8 cellular contexts compared by ENCODE assay signal in the genomic region with DNA sequence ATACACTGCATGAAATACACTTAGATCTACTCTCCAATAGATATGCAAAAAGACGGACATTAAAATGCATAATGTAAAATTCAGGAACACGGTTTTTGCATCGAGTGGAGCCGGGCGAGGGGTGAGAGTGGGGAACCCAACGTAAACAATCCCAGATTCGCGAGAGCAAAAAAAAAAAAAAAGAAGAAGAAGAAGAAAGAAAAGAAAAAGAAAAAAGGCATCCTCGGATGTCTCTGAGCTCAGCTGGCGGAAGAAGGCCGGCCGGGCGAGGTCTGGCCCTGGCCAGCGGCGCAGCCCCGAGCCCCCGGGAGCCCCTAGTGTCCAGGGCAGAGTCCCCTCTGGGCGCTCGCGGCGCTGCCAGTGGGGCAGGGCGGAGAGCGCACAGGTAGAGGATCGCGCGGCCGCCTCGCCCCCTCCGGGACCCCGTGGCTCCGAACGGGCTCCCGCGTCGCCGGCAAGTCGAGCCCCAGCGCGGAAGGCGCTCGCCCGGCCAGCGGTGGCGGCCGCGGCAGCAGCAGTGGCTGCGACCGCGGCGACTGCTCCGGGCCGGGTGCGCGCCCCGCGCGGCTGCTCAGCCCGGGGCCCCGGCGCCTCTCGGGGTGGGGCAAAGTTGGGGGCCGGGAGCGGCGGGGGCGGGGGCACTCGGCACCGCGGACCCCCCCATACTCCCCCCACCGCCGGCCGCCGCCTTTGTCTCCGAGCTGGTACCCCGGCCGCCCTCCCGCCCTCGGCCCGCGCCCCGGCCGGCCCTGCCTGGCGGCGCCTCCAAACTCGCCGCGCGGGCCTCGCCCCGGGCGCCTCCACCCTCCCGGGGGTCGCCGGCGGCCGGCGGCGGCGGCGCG. TPM values are rescaled to one million over a fixed set of nuclear protein-coding genes. Genes with fewer than 3 reads are reported as not detected.
A peak's percentile ranks its signal among the peaks of the same experiment; 100 is the strongest.
DNase-seq lines count a peak whose midpoint lies in the region; ATAC-seq and TF ChIP-seq lines count a peak whose summit lies in the region.

No MANE protein-coding gene starts in this region.

- no peaks in the 10 kb centered on the region for H3K36me3 ChIP-seq in CD4-positive, alpha-beta memory T cell (ENCODE audit: insufficient read depth, low read length)
- H3K36me3 ChIP-seq in left ventricle myocardium inferior = no peaks in the 10 kb centered on the region
- H3K36me3 ChIP-seq in sigmoid colon = no peaks in the 10 kb centered on the region

- TF ChIP-seq POLR2A in sigmoid colon (IDR thresholded peaks at IDR 0.05) = no peak

- CTCF ChIA-PET in CD4-positive, alpha-beta memory T cell (lab: Charles Lee; ENCODE audit: partially characterized antibody) = no interaction called here
- CTCF ChIA-PET in activated CD8-positive, alpha-beta T cell treated with anti-CD3 and anti-CD28 coated beads for 36 hours (lab: Charles Lee) = no interaction called here

- no peaks in the 10 kb centered on the region for H3K4me1 ChIP-seq in CD4-positive, alpha-beta memory T cell (ENCODE audit: insufficient read depth, low read length)
- peaks cover 68% of the 10 kb centered on the region for H3K4me1 ChIP-seq in left ventricle myocardium inferior
- H3K4me1 ChIP-seq in sigmoid colon = peaks cover 0 to 69% (median 56%) of the 10 kb centered on the region in 4 donors

- POLR2A ChIA-PET in CD4-positive, alpha-beta memory T cell (lab: Charles Lee; ENCODE audit: partially characterized antibody) = no interaction called here
- POLR2A ChIA-PET in activated CD8-positive, alpha-beta T cell treated with anti-CD3 and anti-CD28 coated beads for 36 hours (lab: Charles Lee) = interaction anchor here (0.6 kb wide), 1 partner anchor 1200 kb away, joined by 3 read pairs; no protein-coding TSS in a partner anchor

- no peak overlapping the region for H3K4me3 ChIP-seq in CD4-positive, alpha-beta memory T cell (ENCODE audit: low read length in 2 of 2)
- H3K4me3 ChIP-seq in left ventricle myocardium inferior (peak overlapping the region; percentile 89), sigmoid colon (peak overlapping the region; percentile 64 to 96 (median 87))

- no peak for DNase-seq in CD4-positive, alpha-beta memory T cell
- DNase-seq in GM19238 (ENCODE audit: insufficient read length, low spot score) (peak; percentile 51), left ventricle myocardium inferior (peak; percentile 48), sigmoid colon (no peak), SIG-M5 (lab: John Stamatoyannopoulos, UW) (no peak)
- no peak for DNase-seq in activated CD8-positive, alpha-beta T cell treated with anti-CD3 and anti-CD28 coated beads for 36 hours
- no peak for DNase-seq in activated CD8-positive, alpha-beta memory T cell treated with anti-CD3 and anti-CD28 coated beads, Interleukin-2, amount 50 U/mL, for 48 hours

- H3K4me3 Mint-ChIP-seq in CD4-positive, alpha-beta memory T cell = peak overlapping the region; percentile 82 to 97 (median 95)
- peak overlapping the region; percentile 75 for H3K4me3 Mint-ChIP-seq in activated CD8-positive, alpha-beta T cell treated with anti-CD3 and anti-CD28 coated beads for 36 hours

- peaks cover 2 to 4% of the 10 kb centered on the region in 2 donors for H3K36me3 Mint-ChIP-seq in CD4-positive, alpha-beta memory T cell
- H3K36me3 Mint-ChIP-seq in activated CD8-positive, alpha-beta T cell treated with anti-CD3 and anti-CD28 coated beads for 36 hours (ENCODE audit: low read depth) = no peaks in the 10 kb centered on the region

- peak; percentile 37 for ATAC-seq in HG03196 (IDR thresholded peaks at IDR 0.05; ENCODE audit: unreplicated experiment)
- peak; percentile 39 for ATAC-seq in activated CD8-positive, alpha-beta T cell treated with anti-CD3 and anti-CD28 coated beads for 36 hours

- H3K9me3 ChIP-seq in CD4-positive, alpha-beta memory T cell (ENCODE audit: control insufficient read depth in 1 of 2, low read length in 2 of 2) = no peaks in the 10 kb centered on the region
- H3K9me3 ChIP-seq in left ventricle myocardium inferior (replicated peaks) = no peaks in the 10 kb centered on the region
- no peaks in the 10 kb centered on the region for H3K9me3 ChIP-seq in sigmoid colon

- no peak for TF ChIP-seq EP300 in sigmoid colon (IDR thresholded peaks at IDR 0.05)

- H3K27me3 Mint-ChIP-seq in CD4-positive, alpha-beta memory T cell = peaks cover 44 to 54% of the 10 kb centered on the region in 2 donors
- H3K27me3 Mint-ChIP-seq in activated CD8-positive, alpha-beta T cell treated with anti-CD3 and anti-CD28 coated beads for 36 hours = peaks cover 65% of the 10 kb centered on the region

- intact Hi-C loops in CD4-positive, alpha-beta memory T cell (cut with micrococcal nuclease) = no loop called here
- intact Hi-C loops in activated CD8-positive, alpha-beta T cell treated with anti-CD3 and anti-CD28 coated beads for 36 hours (cut with micrococcal nuclease) = no loop called here
- intact Hi-C loops in left ventricle myocardium inferior (cut with micrococcal nuclease) = loop anchor here (10.0 kb wide), 1 partner anchor 223 kb away; no protein-coding TSS in a partner anchor
- intact Hi-C loops in sigmoid colon (cut with DNase I) = no loop called here

- peaks cover 10 to 29% (median 19%) of the 10 kb centered on the region in 4 donors for H3K4me1 Mint-ChIP-seq in CD4-positive, alpha-beta memory T cell
- H3K4me1 Mint-ChIP-seq in activated CD8-positive, alpha-beta T cell treated with anti-CD3 and anti-CD28 coated beads for 36 hours (ENCODE audit: low read depth) = peaks cover 11% of the 10 kb centered on the region

- no peak overlapping the region for H3K27ac ChIP-seq in CD4-positive, alpha-beta memory T cell (ENCODE audit: low read depth, low read length)
- H3K27ac ChIP-seq in left ventricle myocardium inferior (replicated peaks) (peak overlapping the region; percentile 97), sigmoid colon (peak overlapping the region; percentile 94 to 99 (median 97))

- peak overlapping the region in 2 of 7 donors; percentile 12 to 76 for H3K27ac Mint-ChIP-seq in CD4-positive, alpha-beta memory T cell
- no peak overlapping the region for H3K27ac Mint-ChIP-seq in activated CD8-positive, alpha-beta T cell treated with anti-CD3 and anti-CD28 coated beads for 36 hours

- H3K9me3 Mint-ChIP-seq in CD4-positive, alpha-beta memory T cell = peaks cover 0 to 4% (median 0%) of the 10 kb centered on the region in 8 donors
- H3K9me3 Mint-ChIP-seq in activated CD8-positive, alpha-beta T cell treated with anti-CD3 and anti-CD28 coated beads for 36 hours = no peaks in the 10 kb centered on the region

- TF ChIP-seq CTCF in activated CD8-positive, alpha-beta T cell treated with anti-CD3 and anti-CD28 coated beads for 36 hours (IDR thresholded peaks at IDR 0.05) = no peak
- TF ChIP-seq CTCF in left ventricle myocardium inferior (IDR thresholded peaks at IDR 0.05; ENCODE audit: borderline replicate concordance) = peak; percentile 45
- TF ChIP-seq CTCF in sigmoid colon (IDR thresholded peaks at IDR 0.05) = peak in 1 of 4 experiments; percentile 15

- H3K27me3 ChIP-seq in CD4-positive, alpha-beta memory T cell (ENCODE audit: insufficient read depth, low read length) = peaks cover 22% of the 10 kb centered on the region
- H3K27me3 ChIP-seq in left ventricle myocardium inferior (ENCODE audit: low read depth) (peaks cover 6% of the 10 kb centered on the region), sigmoid colon (no peaks in the 10 kb centered on the region)

- 1% methylated on average over 100 of the region's 100 CpGs for WGBS in sigmoid colon, 2 donors

RNA-seq across cellular contexts. Expression of a gene that starts 9.7 kb away (rescaled TPM):
- total RNA-seq in CD4-positive, alpha-beta memory T cell = under 1 TPM; 0.69 to 0.99 TPM
- polyA plus RNA-seq in CD4-positive, alpha-beta memory T cell = under 1 TPM; 0.01 to 0.03 TPM
- total RNA-seq in activated CD8-positive, alpha-beta T cell treated with anti-CD3 and anti-CD28 coated beads for 36 hours = under 1 TPM; 0.16 to 0.25 TPM
- total RNA-seq in left ventricle myocardium inferior (9.6 TPM), sigmoid colon (10 to 100 TPM; 17.8 to 38.8 (median 19.1) TPM)
- polyA plus RNA-seq in sigmoid colon = 1 to 10 TPM in 2 of 3 donors, under 1 TPM in 1; 0.69 to 4.3 (median 1.2) TPM

Comparison
In these comparisons a context has a peak if more than half of its experiments do, and no peak if none do; other contexts are left out.
1. DNase-seq: peak in GM19238 (single experiment) and left ventricle myocardium inferior (single experiment); none in CD4-positive, alpha-beta memory T cell (0 of 5), activated CD8-positive, alpha-beta T cell treated with anti-CD3 and anti-CD28 coated beads for 36 hours (single experiment), sigmoid colon (single experiment), SIG-M5 (single experiment) and activated CD8-positive, alpha-beta memory T cell treated with anti-CD3 and anti-CD28 coated beads, Interleukin-2, amount 50 U/mL, for 48 hours (single experiment).
2. H3K4me3 ChIP-seq: peak in left ventricle myocardium inferior (single experiment) and sigmoid colon (4 of 4); none in CD4-positive, alpha-beta memory T cell (0 of 2).